ENCODE assay signal across 1 cellular context in genomic region chr14:93329965-93330608, GRCh38.
TF ChIP-seq lines count a peak whose summit lies in the region.

No MANE protein-coding gene starts in this region.

TF ChIP-seq in GM23338, 12 proteins besides CTCF, POLR2A, EP300 and RAD21 (continued from another document):
- TF ChIP-seq, protein P1, sequence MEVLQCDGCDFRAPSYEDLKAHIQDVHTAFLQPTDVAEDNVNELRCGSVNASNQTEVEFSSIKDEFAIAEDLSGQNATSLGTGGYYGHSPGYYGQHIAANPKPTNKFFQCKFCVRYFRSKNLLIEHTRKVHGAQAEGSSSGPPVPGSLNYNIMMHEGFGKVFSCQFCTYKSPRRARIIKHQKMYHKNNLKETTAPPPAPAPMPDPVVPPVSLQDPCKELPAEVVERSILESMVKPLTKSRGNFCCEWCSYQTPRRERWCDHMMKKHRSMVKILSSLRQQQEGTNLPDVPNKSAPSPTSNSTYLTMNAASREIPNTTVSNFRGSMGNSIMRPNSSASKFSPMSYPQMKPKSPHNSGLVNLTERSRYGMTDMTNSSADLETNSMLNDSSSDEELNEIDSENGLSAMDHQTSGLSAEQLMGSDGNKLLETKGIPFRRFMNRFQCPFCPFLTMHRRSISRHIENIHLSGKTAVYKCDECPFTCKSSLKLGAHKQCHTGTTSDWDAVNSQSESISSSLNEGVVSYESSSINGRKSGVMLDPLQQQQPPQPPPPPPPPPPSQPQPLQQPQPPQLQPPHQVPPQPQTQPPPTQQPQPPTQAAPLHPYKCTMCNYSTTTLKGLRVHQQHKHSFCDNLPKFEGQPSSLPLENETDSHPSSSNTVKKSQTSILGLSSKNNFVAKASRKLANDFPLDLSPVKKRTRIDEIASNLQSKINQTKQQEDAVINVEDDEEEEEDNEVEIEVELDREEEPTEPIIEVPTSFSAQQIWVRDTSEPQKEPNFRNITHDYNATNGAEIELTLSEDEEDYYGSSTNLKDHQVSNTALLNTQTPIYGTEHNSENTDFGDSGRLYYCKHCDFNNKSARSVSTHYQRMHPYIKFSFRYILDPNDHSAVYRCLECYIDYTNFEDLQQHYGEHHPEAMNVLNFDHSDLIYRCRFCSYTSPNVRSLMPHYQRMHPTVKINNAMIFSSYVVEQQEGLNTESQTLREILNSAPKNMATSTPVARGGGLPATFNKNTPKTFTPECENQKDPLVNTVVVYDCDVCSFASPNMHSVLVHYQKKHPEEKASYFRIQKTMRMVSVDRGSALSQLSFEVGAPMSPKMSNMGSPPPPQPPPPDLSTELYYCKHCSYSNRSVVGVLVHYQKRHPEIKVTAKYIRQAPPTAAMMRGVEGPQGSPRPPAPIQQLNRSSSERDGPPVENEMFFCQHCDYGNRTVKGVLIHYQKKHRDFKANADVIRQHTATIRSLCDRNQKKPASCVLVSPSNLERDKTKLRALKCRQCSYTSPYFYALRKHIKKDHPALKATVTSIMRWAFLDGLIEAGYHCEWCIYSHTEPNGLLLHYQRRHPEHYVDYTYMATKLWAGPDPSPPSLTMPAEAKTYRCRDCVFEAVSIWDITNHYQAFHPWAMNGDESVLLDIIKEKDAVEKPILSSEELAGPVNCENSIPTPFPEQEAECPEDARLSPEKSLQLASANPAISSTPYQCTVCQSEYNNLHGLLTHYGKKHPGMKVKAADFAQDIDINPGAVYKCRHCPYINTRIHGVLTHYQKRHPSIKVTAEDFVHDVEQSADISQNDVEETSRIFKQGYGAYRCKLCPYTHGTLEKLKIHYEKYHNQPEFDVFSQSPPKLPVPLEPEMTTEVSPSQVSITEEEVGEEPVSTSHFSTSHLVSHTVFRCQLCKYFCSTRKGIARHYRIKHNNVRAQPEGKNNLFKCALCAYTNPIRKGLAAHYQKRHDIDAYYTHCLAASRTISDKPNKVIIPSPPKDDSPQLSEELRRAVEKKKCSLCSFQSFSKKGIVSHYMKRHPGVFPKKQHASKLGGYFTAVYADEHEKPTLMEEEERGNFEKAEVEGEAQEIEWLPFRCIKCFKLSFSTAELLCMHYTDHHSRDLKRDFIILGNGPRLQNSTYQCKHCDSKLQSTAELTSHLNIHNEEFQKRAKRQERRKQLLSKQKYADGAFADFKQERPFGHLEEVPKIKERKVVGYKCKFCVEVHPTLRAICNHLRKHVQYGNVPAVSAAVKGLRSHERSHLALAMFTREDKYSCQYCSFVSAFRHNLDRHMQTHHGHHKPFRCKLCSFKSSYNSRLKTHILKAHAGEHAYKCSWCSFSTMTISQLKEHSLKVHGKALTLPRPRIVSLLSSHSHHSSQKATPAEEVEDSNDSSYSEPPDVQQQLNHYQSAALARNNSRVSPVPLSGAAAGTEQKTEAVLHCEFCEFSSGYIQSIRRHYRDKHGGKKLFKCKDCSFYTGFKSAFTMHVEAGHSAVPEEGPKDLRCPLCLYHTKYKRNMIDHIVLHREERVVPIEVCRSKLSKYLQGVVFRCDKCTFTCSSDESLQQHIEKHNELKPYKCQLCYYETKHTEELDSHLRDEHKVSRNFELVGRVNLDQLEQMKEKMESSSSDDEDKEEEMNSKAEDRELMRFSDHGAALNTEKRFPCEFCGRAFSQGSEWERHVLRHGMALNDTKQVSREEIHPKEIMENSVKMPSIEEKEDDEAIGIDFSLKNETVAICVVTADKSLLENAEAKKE (CRISPR knock-in tag; IDR thresholded peaks at IDR 0.05): no peak
- TF ChIP-seq NANOG (IDR thresholded peaks at IDR 0.05; ENCODE audit: borderline replicate concordance) (no peak), JUNB (IDR thresholded peaks at IDR 0.05; ENCODE audit: unreplicated experiment) (no peak), EZH2phosphoT487 (IDR thresholded peaks at IDR 0.05; ENCODE audit: unreplicated experiment) (no peak), POLR2AphosphoS5 (IDR thresholded peaks at IDR 0.05; ENCODE audit: low read depth) (no peak), STAT1 (IDR thresholded peaks at IDR 0.05; ENCODE audit: unreplicated experiment) (no peak), EZH2 (IDR thresholded peaks at IDR 0.05; ENCODE audit: low read depth, unreplicated experiment) (no peak), ZNF331 (CRISPR knock-in tag; IDR thresholded peaks at IDR 0.05; ENCODE audit: low read depth) (no peak), ZNF114 (CRISPR knock-in tag; IDR thresholded peaks at IDR 0.05) (no peak)
- TF ChIP-seq, protein P2, sequence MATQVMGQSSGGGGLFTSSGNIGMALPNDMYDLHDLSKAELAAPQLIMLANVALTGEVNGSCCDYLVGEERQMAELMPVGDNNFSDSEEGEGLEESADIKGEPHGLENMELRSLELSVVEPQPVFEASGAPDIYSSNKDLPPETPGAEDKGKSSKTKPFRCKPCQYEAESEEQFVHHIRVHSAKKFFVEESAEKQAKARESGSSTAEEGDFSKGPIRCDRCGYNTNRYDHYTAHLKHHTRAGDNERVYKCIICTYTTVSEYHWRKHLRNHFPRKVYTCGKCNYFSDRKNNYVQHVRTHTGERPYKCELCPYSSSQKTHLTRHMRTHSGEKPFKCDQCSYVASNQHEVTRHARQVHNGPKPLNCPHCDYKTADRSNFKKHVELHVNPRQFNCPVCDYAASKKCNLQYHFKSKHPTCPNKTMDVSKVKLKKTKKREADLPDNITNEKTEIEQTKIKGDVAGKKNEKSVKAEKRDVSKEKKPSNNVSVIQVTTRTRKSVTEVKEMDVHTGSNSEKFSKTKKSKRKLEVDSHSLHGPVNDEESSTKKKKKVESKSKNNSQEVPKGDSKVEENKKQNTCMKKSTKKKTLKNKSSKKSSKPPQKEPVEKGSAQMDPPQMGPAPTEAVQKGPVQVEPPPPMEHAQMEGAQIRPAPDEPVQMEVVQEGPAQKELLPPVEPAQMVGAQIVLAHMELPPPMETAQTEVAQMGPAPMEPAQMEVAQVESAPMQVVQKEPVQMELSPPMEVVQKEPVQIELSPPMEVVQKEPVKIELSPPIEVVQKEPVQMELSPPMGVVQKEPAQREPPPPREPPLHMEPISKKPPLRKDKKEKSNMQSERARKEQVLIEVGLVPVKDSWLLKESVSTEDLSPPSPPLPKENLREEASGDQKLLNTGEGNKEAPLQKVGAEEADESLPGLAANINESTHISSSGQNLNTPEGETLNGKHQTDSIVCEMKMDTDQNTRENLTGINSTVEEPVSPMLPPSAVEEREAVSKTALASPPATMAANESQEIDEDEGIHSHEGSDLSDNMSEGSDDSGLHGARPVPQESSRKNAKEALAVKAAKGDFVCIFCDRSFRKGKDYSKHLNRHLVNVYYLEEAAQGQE (IDR thresholded peaks at IDR 0.05; ENCODE audit: unreplicated experiment): no peak
